Comparison of ENCODE assay signal across 9 cellular contexts in genomic region chr16:15856901-15857778, GRCh38. TPM values are rescaled to one million over a fixed set of nuclear protein-coding genes. Genes with fewer than 3 reads are reported as not detected.
A peak's percentile ranks its signal among the peaks of the same experiment; 100 is the strongest.
DNase-seq lines count a peak whose midpoint lies in the region; ATAC-seq and TF ChIP-seq lines count a peak whose summit lies in the region.
"Had no signal": no experiment of that assay in that cellular context is flagged by ENCODE, and none has a peak within 500 bp of the region (broad histone marks: within the 10 kb centered on the region; RNA-seq: fewer than 3 reads in every experiment).

Gene MYH11, minus strand, starts transcription at chr16:15857028. Its CDS starts 18,776 bp downstream, at chr16:15838252.

- H2AFZ ChIP-seq in MM.1S (ENCODE audit: low read length): no peak within 1 kb of the TSS

- H3K36me3 ChIP-seq in MM.1S (replicated peaks; ENCODE audit: insufficient read depth, low read length) (no peaks in the 10 kb centered on the region), ectodermal cell (ENCODE audit: control insufficient read depth, insufficient read depth, low read length) (no peaks in the 10 kb centered on the region)
- no peaks in the 10 kb centered on the region for H3K36me3 ChIP-seq in naive thymus-derived CD4-positive, alpha-beta T cell (ENCODE audit: control insufficient read depth in 2 of 3, insufficient read depth in 3 of 3, low read length in 3 of 3)

- H3K4me1 ChIP-seq in MM.1S (ENCODE audit: low read length) (peaks cover 24% of the 10 kb centered on the region), ectodermal cell (ENCODE audit: control insufficient read depth, insufficient read depth, low read length) (peaks cover 8% of the 10 kb centered on the region)
- H3K4me1 ChIP-seq in naive thymus-derived CD4-positive, alpha-beta T cell (ENCODE audit: control insufficient read depth in 2 of 2, insufficient read depth in 2 of 2, low read length in 2 of 2): no peaks in the 10 kb centered on the region

- peak within 1 kb of the TSS in 9 of 10 donors; percentile 30 to 84 (median 52) for H3K4me3 Mint-ChIP-seq in naive thymus-derived CD4-positive, alpha-beta T cell

- H3K36me3 Mint-ChIP-seq in naive thymus-derived CD4-positive, alpha-beta T cell: peaks cover 0 to 4% (median 3%) of the 10 kb centered on the region in 5 donors

- H3K27ac ChIP-seq in MM.1S (ENCODE audit: low read length) (peak within 1 kb of the TSS; percentile 36; the same call in 1 of the 2 replicates), ectodermal cell (ENCODE audit: insufficient read depth, low read depth, low read length, poor library complexity, severe bottlenecking) (no peak within 1 kb of the TSS)
- no peak within 1 kb of the TSS for H3K27ac ChIP-seq in naive thymus-derived CD4-positive, alpha-beta T cell (ENCODE audit: low read depth, low read length)

- H3K4me2 ChIP-seq in MM.1S (ENCODE audit: low read depth, low read length): peak within 1 kb of the TSS; percentile 73

- POLR2A ChIA-PET in AG04449 (lab: Yijun Ruan, JAX): no interaction called here
- POLR2A ChIA-PET in naive thymus-derived CD4-positive, alpha-beta T cell (lab: Charles Lee): no interaction called here

- H3K9ac ChIP-seq in MM.1S (ENCODE audit: low read length): no peak within 1 kb of the TSS

- in situ Hi-C loops in KBM-7 (cut with MboI; ENCODE audit: low pct_unique_long_range_greater_than_20kb, low sequenced_read_pairs): no loop called here

- H3F3A ChIP-seq in MM.1S (ENCODE audit: insufficient read depth, low read length): peaks cover 21% of the 10 kb centered on the region; the same call in 1 of the 2 replicates

- H3K4me3 ChIP-seq in AG04449 (ENCODE audit: low read depth, low read length): peak within 1 kb of the TSS; percentile 57
- H3K4me3 ChIP-seq in MM.1S (ENCODE audit: low read length): peak within 1 kb of the TSS; percentile 16
- peak within 1 kb of the TSS; percentile 42 for H3K4me3 ChIP-seq in ectodermal cell (ENCODE audit: insufficient read depth, low read depth, low read length)
- no peak within 1 kb of the TSS for H3K4me3 ChIP-seq in naive thymus-derived CD4-positive, alpha-beta T cell (ENCODE audit: low read length)

- no peak for ATAC-seq in naive thymus-derived CD4-positive, alpha-beta T cell
- no peak for ATAC-seq in GM19023 (IDR thresholded peaks at IDR 0.05; ENCODE audit: unreplicated experiment)

- H4K20me1 ChIP-seq in MM.1S (ENCODE audit: insufficient read depth, low read length): no peaks in the 10 kb centered on the region

- TF ChIP-seq CTCF in AG04449 (IDR thresholded peaks at IDR 0.05; ENCODE audit: insufficient read depth, low read length, missing control alignments) (no peak), MM.1S (IDR thresholded peaks at IDR 0.05; ENCODE audit: low read length) (no peak)

- DNase-seq in AG04449 (ENCODE audit: low read depth, low spot score) (no peak), MM.1S (peak; percentile 12), KBM-7 (no peak), MV-4-11 (lab: John Stamatoyannopoulos, UW) (no peak)
- DNase-seq in naive thymus-derived CD4-positive, alpha-beta T cell: no peak
- DNase-seq in stimulated activated CD4-positive, alpha-beta T cell treated with anti-CD3 and anti-CD28 coated beads, Interleukin-1b, Interleukin-23, amount 100 ng/mL, for 48 hours: no peak

- H3K27ac Mint-ChIP-seq in naive thymus-derived CD4-positive, alpha-beta T cell: no peak within 1 kb of the TSS

- CTCF ChIA-PET in AG04449 (lab: Yijun Ruan, JAX): interaction anchor here (1.0 to 3.9 kb wide), 3 partner anchors 16 to 97 kb away, joined by 3 to 26 read pairs (median 3); no protein-coding TSS in a partner anchor
- CTCF ChIA-PET in naive thymus-derived CD4-positive, alpha-beta T cell (lab: Charles Lee): interaction anchor here (0.5 to 0.6 kb wide), 2 partner anchors 356 to 837 kb away, joined by 3 read pairs; no protein-coding TSS in a partner anchor

- peaks cover 6 to 12% (median 8%) of the 10 kb centered on the region in 7 donors for H3K4me1 Mint-ChIP-seq in naive thymus-derived CD4-positive, alpha-beta T cell

- H3K27me3 Mint-ChIP-seq in naive thymus-derived CD4-positive, alpha-beta T cell: peaks cover 26 to 47% (median 31%) of the 10 kb centered on the region in 5 donors

- no peaks in the 10 kb centered on the region for H3K79me2 ChIP-seq in MM.1S (ENCODE audit: low read length)

- intact Hi-C loops in naive thymus-derived CD4-positive, alpha-beta T cell (cut with micrococcal nuclease): no loop called here

- 1% methylated on average over 52 of the region's 52 CpGs for WGBS in ectodermal cell, 2 experiments

- H3K9me2 ChIP-seq in MM.1S (replicated peaks; ENCODE audit: insufficient read depth, low read length): no peaks in the 10 kb centered on the region

- no peaks in the 10 kb centered on the region for H3K9me3 Mint-ChIP-seq in naive thymus-derived CD4-positive, alpha-beta T cell

- H3K9me3 ChIP-seq in MM.1S (replicated peaks; ENCODE audit: insufficient read depth, low read length) (no peaks in the 10 kb centered on the region), ectodermal cell (ENCODE audit: control insufficient read depth, low read length) (no peaks in the 10 kb centered on the region)
- no peaks in the 10 kb centered on the region for H3K9me3 ChIP-seq in naive thymus-derived CD4-positive, alpha-beta T cell (ENCODE audit: control insufficient read depth in 2 of 3, low read length in 3 of 3)

- H3K27me3 ChIP-seq in MM.1S (replicated peaks; ENCODE audit: insufficient read depth, low read length) (peaks cover 16% of the 10 kb centered on the region), ectodermal cell (ENCODE audit: control insufficient read depth, insufficient read depth, low read length, poor library complexity, severe bottlenecking) (peaks cover 58% of the 10 kb centered on the region)
- H3K27me3 ChIP-seq in naive thymus-derived CD4-positive, alpha-beta T cell (ENCODE audit: control insufficient read depth in 2 of 2, insufficient read depth in 2 of 2, low read length in 2 of 2): peaks cover 0 to 12% of the 10 kb centered on the region in 2 donors

RNA-seq across cellular contexts. Expression of gene MYH11, which starts in this region (rescaled TPM):
- polyA plus RNA-seq in ectodermal cell (2013, experiment 1 of 4): 2.0 TPM
- 1.2 TPM for polyA plus RNA-seq in ectodermal cell (2013, experiment 2 of 4)
- polyA plus RNA-seq in ectodermal cell (2013, experiment 3 of 4): 0.80 TPM
- polyA plus RNA-seq in ectodermal cell (2013, experiment 4 of 4): 0.97 TPM
- total RNA-seq in naive thymus-derived CD4-positive, alpha-beta T cell: under 1 TPM in 1 of 5 experiments, not detected in 4; 0.05 TPM
- 1 to 10 TPM in 1 of 2 donors, under 1 TPM in 1; 0.39 to 2.2 TPM for polyA plus RNA-seq in naive thymus-derived CD4-positive, alpha-beta T cell
- total RNA-seq: activated CD8-positive, alpha-beta memory T cell treated with anti-CD3 and anti-CD28 coated beads for 36 hours had no signal
